Comparison of ENCODE assay signal across 1 cellular context in the genomic region with DNA sequence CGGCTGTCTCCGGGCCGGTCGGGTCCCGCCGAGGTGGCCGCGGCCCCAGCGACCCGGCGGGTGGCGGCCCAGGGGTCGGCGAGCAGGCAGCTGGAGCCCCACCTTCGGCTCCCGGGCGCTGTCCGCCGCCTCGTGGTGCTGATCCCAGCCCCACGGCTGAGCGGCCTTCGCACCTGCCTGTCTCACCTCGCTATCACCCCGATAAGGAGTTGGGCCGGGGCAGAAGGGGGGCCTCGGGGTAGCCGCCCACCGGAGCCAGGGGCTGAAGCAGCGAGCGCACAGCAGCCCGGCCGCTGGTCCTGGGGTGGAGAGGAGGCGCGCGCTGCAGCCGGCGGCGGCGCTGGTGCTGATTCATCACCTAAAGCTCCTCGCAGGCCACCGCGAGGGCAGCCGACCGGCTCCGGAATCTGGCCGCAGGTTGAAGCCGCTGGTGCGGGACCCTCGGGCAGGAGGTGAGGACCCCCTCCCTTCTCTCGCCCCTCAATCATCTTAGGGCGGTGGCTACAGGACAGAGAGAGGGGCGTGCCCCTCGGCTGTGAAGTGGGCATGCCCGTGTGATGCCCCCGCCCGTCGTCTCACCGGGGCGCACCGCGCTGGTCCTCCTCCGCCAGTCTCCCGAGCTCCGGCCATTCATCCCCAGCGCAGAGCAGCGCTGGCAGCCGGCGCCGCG.
A peak's percentile ranks its signal among the peaks of the same experiment; 100 is the strongest.
TF ChIP-seq lines count a peak whose summit lies in the region.

No MANE protein-coding gene starts in this region.

TF ChIP-seq in HepG2, 621 proteins besides CTCF, POLR2A, EP300 and RAD21 (continued from another document and continues in another):
- TF ChIP-seq, protein P1, sequence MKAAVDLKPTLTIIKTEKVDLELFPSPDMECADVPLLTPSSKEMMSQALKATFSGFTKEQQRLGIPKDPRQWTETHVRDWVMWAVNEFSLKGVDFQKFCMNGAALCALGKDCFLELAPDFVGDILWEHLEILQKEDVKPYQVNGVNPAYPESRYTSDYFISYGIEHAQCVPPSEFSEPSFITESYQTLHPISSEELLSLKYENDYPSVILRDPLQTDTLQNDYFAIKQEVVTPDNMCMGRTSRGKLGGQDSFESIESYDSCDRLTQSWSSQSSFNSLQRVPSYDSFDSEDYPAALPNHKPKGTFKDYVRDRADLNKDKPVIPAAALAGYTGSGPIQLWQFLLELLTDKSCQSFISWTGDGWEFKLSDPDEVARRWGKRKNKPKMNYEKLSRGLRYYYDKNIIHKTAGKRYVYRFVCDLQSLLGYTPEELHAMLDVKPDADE (CRISPR knock-in tag; IDR thresholded peaks at IDR 0.05): 0 out of 2 replicates have a peak, but pooled peaks have one; percentile 52
- TF ChIP-seq IKZF4 (CRISPR knock-in tag; IDR thresholded peaks at IDR 0.05; ENCODE audit: borderline replicate concordance, low read depth, not compliant biosample characterization) (peak; percentile 48), NR3C1 (CRISPR knock-in tag; IDR thresholded peaks at IDR 0.05) (no peak), ZNF629 (CRISPR knock-in tag; conservative IDR thresholded peaks at IDR 0.05) (no peak; the same call in 1 of the 2 replicates), PHF21A (CRISPR knock-in tag; IDR thresholded peaks at IDR 0.05) (no peak), MLLT10 (CRISPR knock-in tag; IDR thresholded peaks at IDR 0.05) (no peak), HNRNPUL1 (IDR thresholded peaks at IDR 0.05; ENCODE audit: low read depth, low read length) (no peak), YY1 (IDR thresholded peaks at IDR 0.05; ENCODE audit: insufficient read depth, insufficient replicate concordance, low read depth, low read length) (no peak), MED13 (CRISPR knock-in tag; IDR thresholded peaks at IDR 0.05) (peak; percentile 69; the same call in 1 of the 2 replicates), ZNF496 (CRISPR knock-in tag; IDR thresholded peaks at IDR 0.05; ENCODE audit: insufficient replicate concordance) (no peak), ZNF562 (CRISPR knock-in tag; IDR thresholded peaks at IDR 0.05; ENCODE audit: borderline replicate concordance) (0 out of 2 replicates have a peak, but pooled peaks have one; percentile 57), SOX6 (IDR thresholded peaks at IDR 0.05) (no peak), SOX6 (CRISPR knock-in tag; IDR thresholded peaks at IDR 0.05) (no peak; the same call in 1 of the 2 replicates), NFKBIZ (CRISPR knock-in tag; IDR thresholded peaks at IDR 0.05) (0 out of 2 replicates have a peak, but pooled peaks have one; percentile 28), GABPB1 (CRISPR knock-in tag; IDR thresholded peaks at IDR 0.05) (peak; percentile 67; the same call in 1 of the 2 replicates), RFX3 (CRISPR knock-in tag; IDR thresholded peaks at IDR 0.05) (no peak), ZNF879 (CRISPR knock-in tag; IDR thresholded peaks at IDR 0.05) (no peak), EHMT2 (IDR thresholded peaks at IDR 0.05; ENCODE audit: borderline replicate concordance, low read depth, low read length) (peak; percentile 70; the same call in 1 of the 2 replicates), ZNF670 (CRISPR knock-in tag; IDR thresholded peaks at IDR 0.05; ENCODE audit: borderline replicate concordance) (no peak), ZNF607 (CRISPR knock-in tag; IDR thresholded peaks at IDR 0.05; ENCODE audit: borderline replicate concordance) (peak; percentile 94), ZNF749 (CRISPR knock-in tag; IDR thresholded peaks at IDR 0.05; ENCODE audit: borderline replicate concordance) (peak; percentile 85), ZFP36 (IDR thresholded peaks at IDR 0.05; ENCODE audit: borderline replicate concordance, low read depth, low read length, partially characterized antibody) (no peak), ZNF12 (CRISPR knock-in tag; IDR thresholded peaks at IDR 0.05) (peak; percentile 72; the same call in 1 of the 2 replicates), ZNF558 (CRISPR knock-in tag; IDR thresholded peaks at IDR 0.05; ENCODE audit: borderline replicate concordance) (peak; percentile 86; the same call in 1 of the 2 replicates), ZFP91 (CRISPR knock-in tag; IDR thresholded peaks at IDR 0.05; ENCODE audit: borderline replicate concordance) (peak; percentile 84; the same call in 1 of the 2 replicates), ETV6 (CRISPR knock-in tag; conservative IDR thresholded peaks at IDR 0.05) (peak; percentile 92), AGO2 (optimal IDR thresholded peaks at IDR 0.05; ENCODE audit: low read depth, low read length) (no peak), SP1 (IDR thresholded peaks at IDR 0.05) (no peak), SP1 (CRISPR knock-in tag; IDR thresholded peaks at IDR 0.05) (no peak), ZZZ3 (CRISPR knock-in tag; IDR thresholded peaks at IDR 0.05; ENCODE audit: borderline replicate concordance) (no peak), ZBTB14 (CRISPR knock-in tag; IDR thresholded peaks at IDR 0.05) (no peak), GPN1 (CRISPR knock-in tag; IDR thresholded peaks at IDR 0.05; ENCODE audit: borderline replicate concordance) (peak; percentile 50; the same call in 1 of the 2 replicates), SOX5 (CRISPR knock-in tag; IDR thresholded peaks at IDR 0.05; ENCODE audit: borderline replicate concordance) (no peak), ZFAT (CRISPR knock-in tag; conservative IDR thresholded peaks at IDR 0.05) (0 out of 2 replicates have a peak, but pooled peaks have one; percentile 74), ZNF350 (CRISPR knock-in tag; IDR thresholded peaks at IDR 0.05; ENCODE audit: borderline replicate concordance, low read depth) (0 out of 2 replicates have a peak, but pooled peaks have one; percentile 43), POLR2AphosphoS5 (IDR thresholded peaks at IDR 0.05; ENCODE audit: low read depth, low read length) (no peak), ZNF253 (CRISPR knock-in tag; IDR thresholded peaks at IDR 0.05; ENCODE audit: borderline replicate concordance) (peak; percentile 79; the same call in 1 of the 2 replicates)
- TF ChIP-seq, protein P2, sequence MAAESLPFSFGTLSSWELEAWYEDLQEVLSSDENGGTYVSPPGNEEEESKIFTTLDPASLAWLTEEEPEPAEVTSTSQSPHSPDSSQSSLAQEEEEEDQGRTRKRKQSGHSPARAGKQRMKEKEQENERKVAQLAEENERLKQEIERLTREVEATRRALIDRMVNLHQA (CRISPR knock-in tag; IDR thresholded peaks at IDR 0.05): no peak
- TF ChIP-seq, protein P3, sequence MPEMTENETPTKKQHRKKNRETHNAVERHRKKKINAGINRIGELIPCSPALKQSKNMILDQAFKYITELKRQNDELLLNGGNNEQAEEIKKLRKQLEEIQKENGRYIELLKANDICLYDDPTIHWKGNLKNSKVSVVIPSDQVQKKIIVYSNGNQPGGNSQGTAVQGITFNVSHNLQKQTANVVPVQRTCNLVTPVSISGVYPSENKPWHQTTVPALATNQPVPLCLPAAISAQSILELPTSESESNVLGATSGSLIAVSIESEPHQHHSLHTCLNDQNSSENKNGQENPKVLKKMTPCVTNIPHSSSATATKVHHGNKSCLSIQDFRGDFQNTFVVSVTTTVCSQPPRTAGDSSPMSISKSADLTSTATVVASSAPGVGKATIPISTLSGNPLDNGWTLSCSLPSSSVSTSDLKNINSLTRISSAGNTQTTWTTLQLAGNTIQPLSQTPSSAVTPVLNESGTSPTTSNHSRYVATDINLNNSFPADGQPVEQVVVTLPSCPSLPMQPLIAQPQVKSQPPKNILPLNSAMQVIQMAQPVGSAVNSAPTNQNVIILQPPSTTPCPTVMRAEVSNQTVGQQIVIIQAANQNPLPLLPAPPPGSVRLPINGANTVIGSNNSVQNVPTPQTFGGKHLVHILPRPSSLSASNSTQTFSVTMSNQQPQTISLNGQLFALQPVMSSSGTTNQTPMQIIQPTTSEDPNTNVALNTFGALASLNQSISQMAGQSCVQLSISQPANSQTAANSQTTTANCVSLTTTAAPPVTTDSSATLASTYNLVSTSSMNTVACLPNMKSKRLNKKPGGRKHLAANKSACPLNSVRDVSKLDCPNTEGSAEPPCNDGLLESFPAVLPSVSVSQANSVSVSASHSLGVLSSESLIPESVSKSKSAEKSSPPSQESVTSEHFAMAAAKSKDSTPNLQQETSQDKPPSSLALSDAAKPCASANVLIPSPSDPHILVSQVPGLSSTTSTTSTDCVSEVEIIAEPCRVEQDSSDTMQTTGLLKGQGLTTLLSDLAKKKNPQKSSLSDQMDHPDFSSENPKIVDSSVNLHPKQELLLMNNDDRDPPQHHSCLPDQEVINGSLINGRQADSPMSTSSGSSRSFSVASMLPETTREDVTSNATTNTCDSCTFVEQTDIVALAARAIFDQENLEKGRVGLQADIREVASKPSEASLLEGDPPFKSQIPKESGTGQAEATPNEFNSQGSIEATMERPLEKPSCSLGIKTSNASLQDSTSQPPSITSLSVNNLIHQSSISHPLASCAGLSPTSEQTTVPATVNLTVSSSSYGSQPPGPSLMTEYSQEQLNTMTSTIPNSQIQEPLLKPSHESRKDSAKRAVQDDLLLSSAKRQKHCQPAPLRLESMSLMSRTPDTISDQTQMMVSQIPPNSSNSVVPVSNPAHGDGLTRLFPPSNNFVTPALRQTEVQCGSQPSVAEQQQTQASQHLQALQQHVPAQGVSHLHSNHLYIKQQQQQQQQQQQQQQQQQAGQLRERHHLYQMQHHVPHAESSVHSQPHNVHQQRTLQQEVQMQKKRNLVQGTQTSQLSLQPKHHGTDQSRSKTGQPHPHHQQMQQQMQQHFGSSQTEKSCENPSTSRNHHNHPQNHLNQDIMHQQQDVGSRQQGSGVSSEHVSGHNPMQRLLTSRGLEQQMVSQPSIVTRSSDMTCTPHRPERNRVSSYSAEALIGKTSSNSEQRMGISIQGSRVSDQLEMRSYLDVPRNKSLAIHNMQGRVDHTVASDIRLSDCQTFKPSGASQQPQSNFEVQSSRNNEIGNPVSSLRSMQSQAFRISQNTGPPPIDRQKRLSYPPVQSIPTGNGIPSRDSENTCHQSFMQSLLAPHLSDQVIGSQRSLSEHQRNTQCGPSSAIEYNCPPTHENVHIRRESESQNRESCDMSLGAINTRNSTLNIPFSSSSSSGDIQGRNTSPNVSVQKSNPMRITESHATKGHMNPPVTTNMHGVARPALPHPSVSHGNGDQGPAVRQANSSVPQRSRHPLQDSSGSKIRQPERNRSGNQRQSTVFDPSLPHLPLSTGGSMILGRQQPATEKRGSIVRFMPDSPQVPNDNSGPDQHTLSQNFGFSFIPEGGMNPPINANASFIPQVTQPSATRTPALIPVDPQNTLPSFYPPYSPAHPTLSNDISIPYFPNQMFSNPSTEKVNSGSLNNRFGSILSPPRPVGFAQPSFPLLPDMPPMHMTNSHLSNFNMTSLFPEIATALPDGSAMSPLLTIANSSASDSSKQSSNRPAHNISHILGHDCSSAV (CRISPR knock-in tag; IDR thresholded peaks at IDR 0.05; ENCODE audit: borderline replicate concordance): no peak
- TF ChIP-seq, protein P4, sequence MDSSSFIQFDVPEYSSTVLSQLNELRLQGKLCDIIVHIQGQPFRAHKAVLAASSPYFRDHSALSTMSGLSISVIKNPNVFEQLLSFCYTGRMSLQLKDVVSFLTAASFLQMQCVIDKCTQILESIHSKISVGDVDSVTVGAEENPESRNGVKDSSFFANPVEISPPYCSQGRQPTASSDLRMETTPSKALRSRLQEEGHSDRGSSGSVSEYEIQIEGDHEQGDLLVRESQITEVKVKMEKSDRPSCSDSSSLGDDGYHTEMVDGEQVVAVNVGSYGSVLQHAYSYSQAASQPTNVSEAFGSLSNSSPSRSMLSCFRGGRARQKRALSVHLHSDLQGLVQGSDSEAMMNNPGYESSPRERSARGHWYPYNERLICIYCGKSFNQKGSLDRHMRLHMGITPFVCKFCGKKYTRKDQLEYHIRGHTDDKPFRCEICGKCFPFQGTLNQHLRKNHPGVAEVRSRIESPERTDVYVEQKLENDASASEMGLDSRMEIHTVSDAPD (CRISPR knock-in tag; IDR thresholded peaks at IDR 0.05): 0 out of 2 replicates have a peak, but pooled peaks have one; percentile 60
- TF ChIP-seq, protein P5, sequence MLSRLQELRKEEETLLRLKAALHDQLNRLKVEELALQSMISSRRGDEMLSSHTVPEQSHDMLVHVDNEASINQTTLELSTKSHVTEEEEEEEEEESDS (CRISPR knock-in tag; IDR thresholded peaks at IDR 0.05; ENCODE audit: borderline replicate concordance): peak; percentile 86; the same call in 1 of the 2 replicates
- TF ChIP-seq, protein P6, sequence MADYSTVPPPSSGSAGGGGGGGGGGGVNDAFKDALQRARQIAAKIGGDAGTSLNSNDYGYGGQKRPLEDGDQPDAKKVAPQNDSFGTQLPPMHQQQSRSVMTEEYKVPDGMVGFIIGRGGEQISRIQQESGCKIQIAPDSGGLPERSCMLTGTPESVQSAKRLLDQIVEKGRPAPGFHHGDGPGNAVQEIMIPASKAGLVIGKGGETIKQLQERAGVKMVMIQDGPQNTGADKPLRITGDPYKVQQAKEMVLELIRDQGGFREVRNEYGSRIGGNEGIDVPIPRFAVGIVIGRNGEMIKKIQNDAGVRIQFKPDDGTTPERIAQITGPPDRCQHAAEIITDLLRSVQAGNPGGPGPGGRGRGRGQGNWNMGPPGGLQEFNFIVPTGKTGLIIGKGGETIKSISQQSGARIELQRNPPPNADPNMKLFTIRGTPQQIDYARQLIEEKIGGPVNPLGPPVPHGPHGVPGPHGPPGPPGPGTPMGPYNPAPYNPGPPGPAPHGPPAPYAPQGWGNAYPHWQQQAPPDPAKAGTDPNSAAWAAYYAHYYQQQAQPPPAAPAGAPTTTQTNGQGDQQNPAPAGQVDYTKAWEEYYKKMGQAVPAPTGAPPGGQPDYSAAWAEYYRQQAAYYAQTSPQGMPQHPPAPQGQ (CRISPR knock-in tag; IDR thresholded peaks at IDR 0.05; ENCODE audit: borderline replicate concordance): no peak
- TF ChIP-seq, protein P7, sequence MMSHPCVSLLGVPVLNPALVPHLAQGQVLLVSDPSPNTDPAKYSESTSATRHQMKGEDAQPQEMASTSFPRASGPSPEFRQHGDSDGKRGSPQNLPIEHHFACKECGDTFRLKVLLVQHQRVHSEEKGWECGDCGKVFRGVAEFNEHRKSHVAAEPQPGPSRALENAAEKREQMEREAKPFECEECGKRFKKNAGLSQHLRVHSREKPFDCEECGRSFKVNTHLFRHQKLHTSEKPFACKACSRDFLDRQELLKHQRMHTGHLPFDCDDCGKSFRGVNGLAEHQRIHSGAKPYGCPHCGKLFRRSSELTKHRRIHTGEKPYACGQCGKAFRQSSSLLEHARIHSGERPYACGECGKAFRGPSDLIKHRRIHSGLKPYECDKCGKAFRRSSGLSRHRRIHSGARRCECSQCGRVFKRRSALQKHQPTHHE (CRISPR knock-in tag; IDR thresholded peaks at IDR 0.05; ENCODE audit: borderline replicate concordance): peak; percentile 64; the same call in 1 of the 2 replicates
